Comparison of ENCODE assay signal across 1 cellular context in genomic region chr16:87661561-87661960, GRCh38.
A peak's percentile ranks its signal among the peaks of the same experiment; 100 is the strongest.
TF ChIP-seq lines count a peak whose summit lies in the region.

No MANE protein-coding gene starts in this region.

TF ChIP-seq in HepG2, 621 proteins besides CTCF, POLR2A, EP300 and RAD21 (continued from another document and continues in another):
- no peak for TF ChIP-seq ZNF318 (CRISPR knock-in tag; IDR thresholded peaks at IDR 0.05)
- no peak for TF ChIP-seq SIX1 (CRISPR knock-in tag; IDR thresholded peaks at IDR 0.05; ENCODE audit: borderline replicate concordance)
- no peak for TF ChIP-seq KLF13 (CRISPR knock-in tag; IDR thresholded peaks at IDR 0.05)
- peak; percentile 24; the same call in 1 of the 2 replicates for TF ChIP-seq ZMYM4 (CRISPR knock-in tag; IDR thresholded peaks at IDR 0.05)
- TF ChIP-seq SRSF4 (IDR thresholded peaks at IDR 0.05; ENCODE audit: low read depth, low read length, poor library complexity, severe bottlenecking): no peak
- 0 out of 2 replicates have a peak, but pooled peaks have one; percentile 61 for TF ChIP-seq ZMAT3 (CRISPR knock-in tag; conservative IDR thresholded peaks at IDR 0.05)
- TF ChIP-seq ZNF432 (CRISPR knock-in tag; IDR thresholded peaks at IDR 0.05; ENCODE audit: borderline replicate concordance): no peak
- peak; percentile 90; the same call in 1 of the 2 replicates for TF ChIP-seq ZBTB44 (CRISPR knock-in tag; IDR thresholded peaks at IDR 0.05)
- TF ChIP-seq CEBPG (CRISPR knock-in tag; IDR thresholded peaks at IDR 0.05): no peak
- no peak for TF ChIP-seq KDM6A (CRISPR knock-in tag; IDR thresholded peaks at IDR 0.05; ENCODE audit: low read depth)
- TF ChIP-seq POLR2AphosphoS2 (IDR thresholded peaks at IDR 0.05; ENCODE audit: low read depth, low read length): no peak
- TF ChIP-seq DDIT3 (CRISPR knock-in tag; IDR thresholded peaks at IDR 0.05): no peak
- no peak for TF ChIP-seq ZNF749 (CRISPR knock-in tag; IDR thresholded peaks at IDR 0.05; ENCODE audit: borderline replicate concordance)
- TF ChIP-seq ARNT (IDR thresholded peaks at IDR 0.05): no peak
- TF ChIP-seq ZBTB49 (CRISPR knock-in tag; IDR thresholded peaks at IDR 0.05; ENCODE audit: borderline replicate concordance): peak; percentile 93; the same call in 1 of the 2 replicates
- TF ChIP-seq ARID5B (CRISPR knock-in tag; IDR thresholded peaks at IDR 0.05): peak; percentile 23; the same call in 1 of the 2 replicates
- TF ChIP-seq ZNF709 (CRISPR knock-in tag; IDR thresholded peaks at IDR 0.05): no peak
- no peak for TF ChIP-seq ZNF879 (CRISPR knock-in tag; IDR thresholded peaks at IDR 0.05)
- TF ChIP-seq ZBTB40 (IDR thresholded peaks at IDR 0.05): no peak
- TF ChIP-seq ZBTB40 (CRISPR knock-in tag; IDR thresholded peaks at IDR 0.05): no peak
- no peak; the same call in 1 of the 2 replicates for TF ChIP-seq ZNF629 (CRISPR knock-in tag; conservative IDR thresholded peaks at IDR 0.05)
- TF ChIP-seq BRF2 (CRISPR knock-in tag; IDR thresholded peaks at IDR 0.05): no peak
- no peak for TF ChIP-seq CCDC6 (CRISPR knock-in tag; IDR thresholded peaks at IDR 0.05)
